Comparison of ENCODE assay signal across 9 cellular contexts in the genomic region with DNA sequence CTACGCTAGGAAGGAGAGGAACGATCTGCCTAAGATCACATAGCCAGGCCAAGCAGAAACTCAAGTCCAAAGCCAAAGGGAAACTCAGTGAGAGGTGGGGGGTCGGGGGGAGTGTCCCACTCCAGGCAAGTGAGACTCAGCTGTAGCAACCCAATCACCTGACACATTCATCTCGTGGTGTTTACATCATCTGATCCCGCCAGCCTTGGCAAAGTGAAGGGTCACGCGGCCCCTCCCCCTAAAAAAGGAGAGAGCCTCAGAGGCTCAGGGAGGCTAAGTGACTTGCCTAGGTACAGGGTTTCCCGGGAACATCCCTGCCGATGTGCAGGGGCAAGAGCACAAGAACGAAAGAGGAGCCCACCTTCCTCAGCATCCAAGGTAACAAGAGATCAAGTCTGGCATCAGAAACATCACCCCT. TPM values are rescaled to one million over a fixed set of nuclear protein-coding genes. Genes with fewer than 3 reads are reported as not detected.
DNase-seq lines count a peak whose midpoint lies in the region; ATAC-seq, FAIRE-seq and TF ChIP-seq lines count a peak whose summit lies in the region.
"Had no signal": no experiment of that assay in that cellular context is flagged by ENCODE, and none has a peak within 500 bp of the region (broad histone marks: within the 10 kb centered on the region; RNA-seq: fewer than 3 reads in every experiment).

No MANE protein-coding gene starts in this region.

- FAIRE-seq in RCC 7860 (lab: Jason Lieb, UNC): no peak

- peak overlapping the region; percentile 67 for H3K4me3 Mint-ChIP-seq in activated CD4-positive, alpha-beta T cell treated with anti-CD3 and anti-CD28 coated beads for 36 hours

- H3K27ac ChIP-seq in body of pancreas (peak overlapping the region; percentile 33 to 98 (median 92)), left lung (peak overlapping the region; percentile 87 to 99), suprapubic skin (peak overlapping the region; percentile 78)

- TF ChIP-seq EP300 in suprapubic skin (IDR thresholded peaks at IDR 0.05): peak; percentile 13

- H3K9me3 Mint-ChIP-seq in activated CD4-positive, alpha-beta T cell treated with anti-CD3 and anti-CD28 coated beads for 36 hours (ENCODE audit: low read depth): no peaks in the 10 kb centered on the region

- peak; percentile 63 for DNase-seq in activated CD4-positive, alpha-beta T cell treated with anti-CD3 and anti-CD28 coated beads for 36 hours
- no peak for DNase-seq in activated CD4-positive, alpha-beta T cell treated with anti-CD3 and anti-CD28 coated beads, Interleukin-2, amount 50 U/mL, for 4 hours
- DNase-seq in body of pancreas (peak in 1 of 4 donors; percentile 32), left lung (no peak), suprapubic skin (ENCODE audit: low spot score in 2 of 2) (no peak), activated gamma-delta T cell treated with Interleukin-2 at 50 U/mL for 16 hours (no peak), RCC 7860 (ENCODE audit: low spot score) (no peak)
- DNase-seq: NCI-H1105 treated with DMSO at 0.1 percent for 48 hours had no signal

- H3K4me1 ChIP-seq in body of pancreas (peaks cover 100% of the 10 kb centered on the region), left lung (peaks cover 93 to 100% of the 10 kb centered on the region in 2 donors), suprapubic skin (peaks cover 100% of the 10 kb centered on the region)

- no peaks in the 10 kb centered on the region for H3K27me3 Mint-ChIP-seq in activated CD4-positive, alpha-beta T cell treated with anti-CD3 and anti-CD28 coated beads for 36 hours

- CTCF ChIA-PET in activated CD4-positive, alpha-beta T cell treated with anti-CD3 and anti-CD28 coated beads for 36 hours (lab: Charles Lee): interaction anchor here (1.0 to 1.7 kb wide), 3 partner anchors 7 to 21 kb away, joined by 3 to 8 read pairs (median 5); no protein-coding TSS in a partner anchor

- H3K9me3 ChIP-seq in body of pancreas: no peaks in the 10 kb centered on the region
- H3K9me3 ChIP-seq in left lung: no peaks in the 10 kb centered on the region
- no peaks in the 10 kb centered on the region for H3K9me3 ChIP-seq in suprapubic skin

- no peaks in the 10 kb centered on the region for H3K27me3 ChIP-seq in body of pancreas
- H3K27me3 ChIP-seq in left lung: no peaks in the 10 kb centered on the region
- no peaks in the 10 kb centered on the region for H3K27me3 ChIP-seq in suprapubic skin

- 35 to 49% methylated on average over 10 of the region's 10 CpGs for WGBS in body of pancreas, 2 donors
- 53% methylated on average over 7 of the region's 10 CpGs for WGBS in suprapubic skin

- peak overlapping the region; percentile 96 for H3K27ac Mint-ChIP-seq in activated CD4-positive, alpha-beta T cell treated with anti-CD3 and anti-CD28 coated beads for 36 hours

- TF ChIP-seq CTCF in body of pancreas (IDR thresholded peaks at IDR 0.05) (no peak), left lung (IDR thresholded peaks at IDR 0.05) (no peak), suprapubic skin (IDR thresholded peaks at IDR 0.05) (no peak)

- TF ChIP-seq POLR2A in body of pancreas (IDR thresholded peaks at IDR 0.05) (no peak), suprapubic skin (IDR thresholded peaks at IDR 0.05) (no peak)

- peaks cover 67% of the 10 kb centered on the region for H3K36me3 Mint-ChIP-seq in activated CD4-positive, alpha-beta T cell treated with anti-CD3 and anti-CD28 coated beads for 36 hours (ENCODE audit: low read depth)

- peaks cover 99% of the 10 kb centered on the region for H3K4me1 Mint-ChIP-seq in activated CD4-positive, alpha-beta T cell treated with anti-CD3 and anti-CD28 coated beads for 36 hours

- H3K4me3 ChIP-seq in body of pancreas (no peak overlapping the region), left lung (no peak overlapping the region), suprapubic skin (no peak overlapping the region)

- POLR2A ChIA-PET in activated CD4-positive, alpha-beta T cell treated with anti-CD3 and anti-CD28 coated beads for 36 hours (lab: Charles Lee): interaction anchor here (0.7 kb wide), 1 partner anchor 11 kb away, joined by 5 read pairs; no protein-coding TSS in a partner anchor

- no peak for ATAC-seq in activated CD4-positive, alpha-beta T cell treated with anti-CD3 and anti-CD28 coated beads for 36 hours
- ATAC-seq in body of pancreas (no peak), left lung (no peak), HG03354 (IDR thresholded peaks at IDR 0.05; ENCODE audit: poor library complexity, severe bottlenecking, unreplicated experiment) (no peak)

- intact Hi-C loops in activated CD4-positive, alpha-beta T cell treated with anti-CD3 and anti-CD28 coated beads for 36 hours (cut with DNase I, micrococcal nuclease): loop anchor here in 1 of 2 experiments (10.0 kb wide), 1 partner anchor 879 kb away; the partner anchor contains the start of gene RAC2
- intact Hi-C loops in body of pancreas (cut with DNase I): no loop called here
- intact Hi-C loops in left lung (cut with DNase I): no loop called here

- H3K36me3 ChIP-seq in body of pancreas (replicated peaks in 1 of 2; ENCODE audit: insufficient read depth in 1 of 2, low read depth in 2 of 2) (no peaks in the 10 kb centered on the region), left lung (peaks cover 0 to 15% of the 10 kb centered on the region in 2 donors), suprapubic skin (no peaks in the 10 kb centered on the region)

RNA-seq across cellular contexts. Expression of gene MYH9, which starts 21.5 kb away (rescaled TPM):
- total RNA-seq in activated CD4-positive, alpha-beta T cell treated with anti-CD3 and anti-CD28 coated beads for 36 hours: 100 to 1,000 TPM; 720 to 773 TPM
- 100 to 1,000 TPM; 294 to 323 TPM for total RNA-seq in body of pancreas
- total RNA-seq in left lung: 100 to 1,000 TPM; 754 to 761 TPM
- 100 to 1,000 TPM; 284 to 323 (median 294) TPM for total RNA-seq in suprapubic skin
